8 cellular contexts compared by ENCODE assay signal in the genomic region with DNA sequence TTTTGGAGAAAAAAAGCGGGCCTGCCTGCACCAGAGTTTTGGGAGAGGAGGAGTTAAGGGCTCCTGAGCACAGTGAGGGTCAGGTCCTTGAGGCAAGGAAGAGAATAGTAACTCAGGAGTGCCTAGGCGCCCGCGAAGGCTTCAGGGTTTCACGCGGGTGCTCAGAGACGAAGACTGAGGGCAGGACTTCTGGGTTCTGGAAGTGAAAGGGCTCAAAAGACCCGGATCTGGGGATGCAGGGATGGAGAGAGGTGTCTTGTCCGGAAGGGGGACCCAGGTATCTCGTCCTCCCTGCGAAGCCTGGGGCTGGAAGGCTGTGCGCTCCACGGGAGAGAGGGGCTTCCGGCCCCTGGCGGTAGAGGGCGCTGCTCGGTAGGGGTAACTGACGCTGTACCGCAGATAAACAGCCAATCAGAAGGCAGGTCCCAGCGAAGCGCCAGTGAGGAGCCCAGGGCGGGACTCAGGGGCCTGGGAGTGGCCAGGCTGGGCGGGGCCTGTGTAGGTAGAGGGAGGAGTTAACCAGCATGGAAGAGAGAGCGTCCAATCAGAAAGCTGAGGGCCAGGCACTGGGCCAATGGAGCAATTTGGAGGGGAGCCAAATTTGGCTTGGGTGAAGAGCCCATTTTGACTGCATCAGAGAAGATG. TPM values are rescaled to one million over a fixed set of nuclear protein-coding genes. Genes with fewer than 3 reads are reported as not detected.
DNase-seq lines count a peak whose midpoint lies in the region; ATAC-seq and TF ChIP-seq lines count a peak whose summit lies in the region.

No MANE protein-coding gene starts in this region.

- H3K9ac ChIP-seq in NT2/D1 (ENCODE audit: insufficient read length, low read depth): peak overlapping the region; percentile 76

- peak overlapping the region; percentile 47 for H3K4me3 ChIP-seq in Caco-2 (ENCODE audit: low read depth, low read length)
- H3K4me3 ChIP-seq in NT2/D1 (ENCODE audit: insufficient read length, low read depth): peak overlapping the region; percentile 59
- peak overlapping the region; percentile 89 to 91 for H3K4me3 ChIP-seq in ascending aorta
- H3K4me3 ChIP-seq in left ventricle myocardium inferior: peak overlapping the region; percentile 80
- H3K4me3 ChIP-seq in psoas muscle: peak overlapping the region; percentile 71

- intact Hi-C loops in Caco-2 (cut with micrococcal nuclease; ENCODE audit: unreplicated experiment): no loop called here
- intact Hi-C loops in ascending aorta (cut with DNase I): loop anchor here (1.0 to 10.0 kb wide), 3 partner anchors 36 to 401 kb away; a partner anchor contains a TSS
- intact Hi-C loops in left ventricle myocardium inferior (cut with micrococcal nuclease): no loop called here
- intact Hi-C loops in psoas muscle (cut with DNase I): no loop called here

- no TSS peak for BruUV-seq in Caco-2 (replicated peaks; lab: Mats Ljungman, UMichigan)

- POLR2A ChIA-PET in Caco-2 (lab: Charles Lee): interaction anchor here (1.3 kb wide), 1 partner anchor 13 kb away, joined by 17 read pairs; no protein-coding TSS in a partner anchor

- H3K9me3 Mint-ChIP-seq in Caco-2 (ENCODE audit: unreplicated experiment): no peaks in the 10 kb centered on the region

- 20 to 24% (median 20%) methylated on average over 23 to 24 of the region's 24 CpGs for whole genome bisulfite sequencing in psoas muscle, 3 donors

- peaks cover 14% of the 10 kb centered on the region for H3K36me3 Mint-ChIP-seq in Caco-2 (ENCODE audit: insufficient read depth, unreplicated experiment)

- peak; percentile 69 to 75 for DNase-seq in Caco-2
- DNase-seq in NT2/D1 (ENCODE audit: low read depth, low spot score): no peak
- peak; percentile 78 to 97 for DNase-seq in ascending aorta (ENCODE audit: low spot score in 2 of 2)
- peak; percentile 88 for DNase-seq in left ventricle myocardium inferior
- DNase-seq in psoas muscle: peak; percentile 90 to 94
- DNase-seq in NCI-H187 (lab: John Stamatoyannopoulos, UW): no peak

- H3K4me3 Mint-ChIP-seq in Caco-2 (ENCODE audit: unreplicated experiment): peak overlapping the region; percentile 96

- CTCF ChIA-PET in Caco-2 (lab: Charles Lee): interaction anchor here (1.0 kb wide), 1 partner anchor 21 kb away, joined by 3 read pairs; no protein-coding TSS in a partner anchor

- peak; percentile 41 for ATAC-seq in HG02798 (IDR thresholded peaks at IDR 0.05; ENCODE audit: poor library complexity, unreplicated experiment)
- ATAC-seq in psoas muscle: peak; percentile 85 to 95 (median 91)
- no peak for ATAC-seq in GM18870 (IDR thresholded peaks at IDR 0.05; ENCODE audit: unreplicated experiment)

- H3K4me1 Mint-ChIP-seq in Caco-2 (ENCODE audit: low read depth, unreplicated experiment): peaks cover 24% of the 10 kb centered on the region

- TF ChIP-seq CTCF in Caco-2 (IDR thresholded peaks at IDR 0.05; ENCODE audit: insufficient read depth in 1 of 2, low read depth in 1 of 2, low read length in 1 of 2, severe bottlenecking in 1 of 2, unreplicated experiment in 1 of 2): peak in 1 of 2 experiments; percentile 16
- peak; percentile 87 to 93 (median 88) for TF ChIP-seq CTCF in ascending aorta (IDR thresholded peaks at IDR 0.05)
- peak; percentile 73 for TF ChIP-seq CTCF in left ventricle myocardium inferior (IDR thresholded peaks at IDR 0.05; ENCODE audit: borderline replicate concordance)
- TF ChIP-seq CTCF in psoas muscle (IDR thresholded peaks at IDR 0.05): peak; percentile 67

- no peaks in the 10 kb centered on the region; the same call in 1 of the 2 replicates for H3K4me1 ChIP-seq in Caco-2
- H3K4me1 ChIP-seq in NT2/D1 (ENCODE audit: insufficient read depth, insufficient read length): peaks cover 12% of the 10 kb centered on the region
- peaks cover 0 to 26% of the 10 kb centered on the region in 2 donors for H3K4me1 ChIP-seq in ascending aorta
- peaks cover 31% of the 10 kb centered on the region for H3K4me1 ChIP-seq in left ventricle myocardium inferior
- peaks cover 7% of the 10 kb centered on the region for H3K4me1 ChIP-seq in psoas muscle

- H3K36me3 ChIP-seq in Caco-2 (ENCODE audit: control insufficient read depth, insufficient read depth, low read length) (no peaks in the 10 kb centered on the region), NT2/D1 (ENCODE audit: insufficient read depth, insufficient read length, low read length) (peaks cover 32% of the 10 kb centered on the region), ascending aorta (peaks cover 46 to 47% of the 10 kb centered on the region in 2 donors), left ventricle myocardium inferior (peaks cover 37% of the 10 kb centered on the region), psoas muscle (ENCODE audit: insufficient read depth in 1 of 2, low read depth in 1 of 2) (peaks cover 0 to 10% of the 10 kb centered on the region in 2 donors)

- peak overlapping the region; percentile 57 for H3K27ac Mint-ChIP-seq in Caco-2 (ENCODE audit: unreplicated experiment)

- H3K27me3 Mint-ChIP-seq in Caco-2 (ENCODE audit: insufficient read depth, unreplicated experiment): no peaks in the 10 kb centered on the region

- no peaks in the 10 kb centered on the region for H3K9me3 ChIP-seq in Caco-2
- no peaks in the 10 kb centered on the region; the same call in 1 of the 2 replicates for H3K9me3 ChIP-seq in NT2/D1 (ENCODE audit: insufficient read depth, low read length)
- H3K9me3 ChIP-seq in ascending aorta: no peaks in the 10 kb centered on the region
- no peaks in the 10 kb centered on the region for H3K9me3 ChIP-seq in left ventricle myocardium inferior (replicated peaks)
- no peaks in the 10 kb centered on the region for H3K9me3 ChIP-seq in psoas muscle

- H3K27ac ChIP-seq in ascending aorta (peak overlapping the region; percentile 96 to 100), left ventricle myocardium inferior (replicated peaks) (peak overlapping the region; percentile 96), psoas muscle (peak overlapping the region; percentile 69)

- no peaks in the 10 kb centered on the region for H3K27me3 ChIP-seq in Caco-2 (replicated peaks; ENCODE audit: control insufficient read depth, insufficient read depth, low read length)
- peaks cover 34% of the 10 kb centered on the region for H3K27me3 ChIP-seq in NT2/D1 (ENCODE audit: insufficient read depth, insufficient read length)
- H3K27me3 ChIP-seq in ascending aorta: no peaks in the 10 kb centered on the region
- peaks cover 11% of the 10 kb centered on the region for H3K27me3 ChIP-seq in left ventricle myocardium inferior (ENCODE audit: low read depth)
- peaks cover 0 to 38% (median 4%) of the 10 kb centered on the region in 3 donors for H3K27me3 ChIP-seq in psoas muscle (ENCODE audit: insufficient read depth in 3 of 3, low read length in 2 of 3)

RNA-seq across cellular contexts. Expression of a gene that starts 0.7 kb away (rescaled TPM):
- total RNA-seq in Caco-2 (2022) (9.3 and 10.0 TPM in 2 replicates), ascending aorta (325 TPM), left ventricle myocardium inferior (15.6 TPM), psoas muscle (10 to 100 TPM in 1 of 4 donors, 1 to 10 TPM in 3; 8.3 to 11.5 (median 8.7) TPM)
- polyA plus RNA-seq in psoas muscle: 1 to 10 TPM; 4.5 to 7.0 (median 5.0) TPM

RNA-seq across cellular contexts. Expression of a gene that starts 10.2 kb away (rescaled TPM):
- 2.8 and 3.0 TPM in 2 replicates for total RNA-seq in Caco-2 (2022)
- total RNA-seq in ascending aorta: 0.53 TPM
- not detected for total RNA-seq in left ventricle myocardium inferior
- not detected for total RNA-seq in psoas muscle
- under 1 TPM; 0.08 to 0.35 (median 0.26) TPM for polyA plus RNA-seq in psoas muscle

RNA-seq across cellular contexts. Expression of a gene that starts 13.4 kb away (rescaled TPM):
- total RNA-seq in Caco-2 (2022): 9.7 and 10.2 TPM in 2 replicates
- total RNA-seq in ascending aorta: 10.0 TPM
- total RNA-seq in left ventricle myocardium inferior: 5.8 TPM
- total RNA-seq in psoas muscle: 10 to 100 TPM; 10.1 to 18.7 (median 13.1) TPM
- 10 to 100 TPM in 1 of 3 donors, 1 to 10 TPM in 2; 6.5 to 11.7 (median 8.5) TPM for polyA plus RNA-seq in psoas muscle

RNA-seq across cellular contexts. Expression of a gene that starts 30.1 kb away (rescaled TPM):
- total RNA-seq in Caco-2 (2022) (0.09 and 0.30 TPM in 2 replicates), ascending aorta (11.7 TPM), left ventricle myocardium inferior (3.2 TPM), psoas muscle (1 to 10 TPM in 1 of 4 donors, under 1 TPM in 3; 0.32 to 1.8 (median 0.93) TPM)
- 1 to 10 TPM in 1 of 3 donors, under 1 TPM in 2; 0.17 to 1.5 (median 0.30) TPM for polyA plus RNA-seq in psoas muscle

RNA-seq across cellular contexts. Expression of a gene that starts 35.5 kb away (rescaled TPM):
- total RNA-seq in Caco-2 (2022): 23.5 and 30.5 TPM in 2 replicates
- 80.9 TPM for total RNA-seq in ascending aorta
- 20.6 TPM for total RNA-seq in left ventricle myocardium inferior
- total RNA-seq in psoas muscle: 10 to 100 TPM in 3 of 4 donors, 1 to 10 TPM in 1; 6.9 to 16.2 (median 11.9) TPM
- 10 to 100 TPM in 1 of 3 donors, 1 to 10 TPM in 2; 8.1 to 12.0 (median 9.9) TPM for polyA plus RNA-seq in psoas muscle

Comparison
In these comparisons a context has a peak if more than half of its experiments do, and no peak if none do; other contexts are left out.
1. DNase-seq: peak in Caco-2 (2 of 2), ascending aorta (2 of 2), left ventricle myocardium inferior (single experiment) and psoas muscle (2 of 2); none in NT2/D1 (single experiment) and NCI-H187 (0 of 2).
2. RNA of a gene that starts 0.7 kb away (total RNA-seq): 325 TPM in ascending aorta (single experiment); 15.6 TPM in left ventricle myocardium inferior (single experiment), 9.3 to 10.0 TPM in Caco-2 and 8.3 to 11.5 TPM in psoas muscle; every median in the first group is over 10 times any median in the second.
3. Peak in every context shown above with its lines, with median percentiles within 50 percentile points of each other: H3K4me3 ChIP-seq and H3K27ac ChIP-seq.